In genomic region chr6:106300944-106301343, GRCh38 we compare ENCODE assay signal across 8 cellular contexts. TPM values are rescaled to one million over a fixed set of nuclear protein-coding genes. Genes with fewer than 3 reads are reported as not detected.
DNase-seq lines count a peak whose midpoint lies in the region; ATAC-seq, FAIRE-seq and TF ChIP-seq lines count a peak whose summit lies in the region.

No MANE protein-coding gene starts in this region.

- TF ChIP-seq EP300 in HepG2 (IDR thresholded peaks at IDR 0.05; ENCODE audit: low read depth in 2 of 2, low read length in 2 of 2) (no peak), HepG2 (CRISPR knock-in tag; IDR thresholded peaks at IDR 0.05; ENCODE audit: borderline replicate concordance) (no peak)

- H4K20me1 ChIP-seq in HepG2 (ENCODE audit: insufficient read depth, low read length) = peaks cover 11% of the 10 kb centered on the region; the same call in 1 of the 2 replicates

- peaks cover 12% of the 10 kb centered on the region for H3K79me2 ChIP-seq in HepG2 (ENCODE audit: insufficient read depth, low read length)

- H3K9me3 ChIP-seq in CD4-positive, alpha-beta memory T cell (ENCODE audit: control insufficient read depth in 1 of 2, low read length in 2 of 2) = no peaks in the 10 kb centered on the region
- no peaks in the 10 kb centered on the region for H3K9me3 ChIP-seq in HepG2 (ENCODE audit: low read length)

- POLR2A ChIA-PET in CD4-positive, alpha-beta memory T cell (lab: Charles Lee; ENCODE audit: partially characterized antibody) = no interaction called here
- POLR2A ChIA-PET in HepG2 (lab: Yijun Ruan, JAX) = interaction anchor here (0.6 kb wide), 1 partner anchor 36 kb away, joined by 3 read pairs; no protein-coding TSS in a partner anchor
- POLR2A ChIA-PET in activated CD4-positive, alpha-beta T cell treated with anti-CD3 and anti-CD28 coated beads for 36 hours (lab: Charles Lee) = no interaction called here

- peaks cover 6 to 12% (median 10%) of the 10 kb centered on the region in 4 donors for H3K4me1 Mint-ChIP-seq in CD4-positive, alpha-beta memory T cell
- peaks cover 7% of the 10 kb centered on the region for H3K4me1 Mint-ChIP-seq in activated CD4-positive, alpha-beta T cell treated with anti-CD3 and anti-CD28 coated beads for 36 hours

- no peak overlapping the region for H3K4me3 ChIP-seq in CD4-positive, alpha-beta memory T cell (ENCODE audit: low read length in 2 of 2)
- H3K4me3 ChIP-seq in astrocyte of the spinal cord (ENCODE audit: low read depth, low read length) = no peak overlapping the region
- H3K4me3 ChIP-seq in HepG2 (replicated peaks in 1 of 3; ENCODE audit: insufficient read depth in 1 of 3, low read depth in 2 of 3, low read length in 3 of 3) = no peak overlapping the region

- H3K27ac Mint-ChIP-seq in CD4-positive, alpha-beta memory T cell = no peak overlapping the region
- no peak overlapping the region for H3K27ac Mint-ChIP-seq in activated CD4-positive, alpha-beta T cell treated with anti-CD3 and anti-CD28 coated beads for 36 hours

- ATAC-seq in HepG2 (peak; percentile 47; the same call in 2 of the 3 replicates), HG02623 (IDR thresholded peaks at IDR 0.05; ENCODE audit: unreplicated experiment) (no peak)
- ATAC-seq in activated CD4-positive, alpha-beta T cell treated with anti-CD3 and anti-CD28 coated beads for 36 hours = no peak

- intact Hi-C loops in CD4-positive, alpha-beta memory T cell (cut with micrococcal nuclease) = loop anchor here (2.0 kb wide), 4 partner anchors 210 to 870 kb away; no protein-coding TSS in a partner anchor
- intact Hi-C loops in HepG2 (cut with micrococcal nuclease; ENCODE audit: unreplicated experiment) (loop anchor here (1.0 to 10.0 kb wide), 5 partner anchors 64 to 869 kb away; no protein-coding TSS in a partner anchor), cardiac septum (cut with DNase I) (loop anchor here (5.0 kb wide), 1 partner anchor 869 kb away; no protein-coding TSS in a partner anchor)
- intact Hi-C loops in activated CD4-positive, alpha-beta T cell treated with anti-CD3 and anti-CD28 coated beads for 36 hours (cut with DNase I, micrococcal nuclease) = loop anchor here (1.0 to 5.0 kb wide), 6 partner anchors 204 to 870 kb away; partner anchors contain the start of gene PRDM1 (in 1 of the 2)

- H3K4me1 ChIP-seq in CD4-positive, alpha-beta memory T cell (ENCODE audit: insufficient read depth, low read length) = peaks cover 3% of the 10 kb centered on the region
- peaks cover 12% of the 10 kb centered on the region for H3K4me1 ChIP-seq in HepG2 (ENCODE audit: insufficient read depth, low read length)

- H3K27me3 Mint-ChIP-seq in CD4-positive, alpha-beta memory T cell = no peaks in the 10 kb centered on the region
- H3K27me3 Mint-ChIP-seq in activated CD4-positive, alpha-beta T cell treated with anti-CD3 and anti-CD28 coated beads for 36 hours = no peaks in the 10 kb centered on the region

- peaks cover 6% of the 10 kb centered on the region for H3K36me3 ChIP-seq in CD4-positive, alpha-beta memory T cell (ENCODE audit: insufficient read depth, low read length)
- no peaks in the 10 kb centered on the region for H3K36me3 ChIP-seq in HepG2 (replicated peaks in 1 of 2; ENCODE audit: control insufficient read depth in 1 of 2, insufficient read depth in 2 of 2, low read length in 2 of 2)

- no peak overlapping the region for H2AFZ ChIP-seq in HepG2 (ENCODE audit: low read length)

- peak in 4 of 5 donors; percentile 10 to 36 (median 25) for DNase-seq in CD4-positive, alpha-beta memory T cell
- DNase-seq in HT1080 (ENCODE audit: low read depth) (peak; percentile 40), astrocyte of the spinal cord (ENCODE audit: low read depth, low spot score) (peak; percentile 65), HepG2 (ENCODE audit: low spot score) (peak; percentile 14), SHP77 (lab: John Stamatoyannopoulos, UW) (no peak), cardiac septum (ENCODE audit: low spot score) (no peak)
- DNase-seq in activated CD4-positive, alpha-beta T cell treated with anti-CD3 and anti-CD28 coated beads for 36 hours = no peak

- TF ChIP-seq POLR2A in HepG2 (IDR thresholded peaks at IDR 0.05; ENCODE audit: insufficient read depth in 1 of 2, low read depth in 2 of 2, low read length in 2 of 2) = no peak

- peaks cover 3 to 9% of the 10 kb centered on the region in 2 donors for H3K36me3 Mint-ChIP-seq in CD4-positive, alpha-beta memory T cell
- peaks cover 2% of the 10 kb centered on the region for H3K36me3 Mint-ChIP-seq in activated CD4-positive, alpha-beta T cell treated with anti-CD3 and anti-CD28 coated beads for 36 hours (ENCODE audit: low read depth)

- no peak overlapping the region for H3K4me2 ChIP-seq in HepG2 (ENCODE audit: low read depth, low read length)

- WGBS in HepG2 (ENCODE audit: low lambda C conversion rate) = 56% methylated on average over 3 of the region's 3 CpGs

- no peak overlapping the region for H3K4me3 Mint-ChIP-seq in CD4-positive, alpha-beta memory T cell
- H3K4me3 Mint-ChIP-seq in activated CD4-positive, alpha-beta T cell treated with anti-CD3 and anti-CD28 coated beads for 36 hours = no peak overlapping the region

- no peak overlapping the region for H3K27ac ChIP-seq in CD4-positive, alpha-beta memory T cell (ENCODE audit: low read depth, low read length)
- no peak overlapping the region for H3K27ac ChIP-seq in HepG2 (ENCODE audit: extremely low read length, insufficient read depth, low read length)

- CTCF ChIA-PET in CD4-positive, alpha-beta memory T cell (lab: Charles Lee; ENCODE audit: partially characterized antibody) = interaction anchor here (0.6 to 2.7 kb wide), 7 partner anchors 20 to 1013 kb away, joined by 3 to 10 read pairs (median 4); no protein-coding TSS in a partner anchor
- CTCF ChIA-PET in HepG2 (lab: Yijun Ruan, JAX; ENCODE audit: low intra/inter-chr PET ratio, low total read pairs) = interaction anchor here (0.7 to 1.8 kb wide), 2 partner anchors 567 to 817 kb away, joined by 3 to 10 read pairs; no protein-coding TSS in a partner anchor
- CTCF ChIA-PET in activated CD4-positive, alpha-beta T cell treated with anti-CD3 and anti-CD28 coated beads for 36 hours (lab: Charles Lee) = interaction anchor here (0.5 to 2.6 kb wide), 16 partner anchors 9 to 1286 kb away, joined by 3 to 12 read pairs (median 3); partner anchors contain the start of gene ATG5

- peak; percentile 50 for TF ChIP-seq CTCF in astrocyte of the spinal cord (IDR thresholded peaks at IDR 0.05; ENCODE audit: low read depth, low read length)
- peak; percentile 63 for TF ChIP-seq CTCF in HepG2 (CRISPR knock-in tag; IDR thresholded peaks at IDR 0.05)

- H3K9ac ChIP-seq in HepG2 (ENCODE audit: insufficient read depth, low read depth, low read length) = no peak overlapping the region

- 0 out of 2 replicates have a peak, but pooled peaks have one; percentile 14 for TF ChIP-seq RAD21 in HepG2 (CRISPR knock-in tag; IDR thresholded peaks at IDR 0.05)

- no TSS peak for BruUV-seq in HepG2 (replicated peaks; lab: Mats Ljungman, UMichigan)

- no peak for FAIRE-seq in HepG2 (lab: Jason Lieb, UNC)

- no peaks in the 10 kb centered on the region for H3K27me3 ChIP-seq in CD4-positive, alpha-beta memory T cell (ENCODE audit: insufficient read depth, low read length)
- H3K27me3 ChIP-seq in HepG2 (ENCODE audit: control insufficient read depth in 1 of 2, insufficient read depth in 2 of 2, low read length in 2 of 2) = no peaks in the 10 kb centered on the region

- in situ Hi-C loops in astrocyte of the spinal cord (cut with HindIII; ENCODE audit: low sequenced_read_pairs) (no loop called here), HepG2 (cut with HindIII; ENCODE audit: extremely low pct_ligation_motif_present, low pct_unique_long_range_greater_than_20kb) (loop anchor here (10.0 kb wide), 2 partner anchors 566 to 816 kb away; no protein-coding TSS in a partner anchor)

- no peaks in the 10 kb centered on the region for H3K9me3 Mint-ChIP-seq in CD4-positive, alpha-beta memory T cell
- H3K9me3 Mint-ChIP-seq in activated CD4-positive, alpha-beta T cell treated with anti-CD3 and anti-CD28 coated beads for 36 hours (ENCODE audit: low read depth) = no peaks in the 10 kb centered on the region

RNA-seq across cellular contexts. Expression of gene ATG5, which starts 24.6 kb away (rescaled TPM):
- 10 to 100 TPM; 26.8 to 30.2 TPM for total RNA-seq in CD4-positive, alpha-beta memory T cell
- polyA plus RNA-seq in CD4-positive, alpha-beta memory T cell = 10 to 100 TPM; 40.1 to 49.7 TPM
- 39.7 and 44.9 TPM in 2 replicates for total RNA-seq in HT1080 (2014; rRNA removed; shearing (Covaris generic))
- 34.5 and 36.8 TPM in 2 replicates for polyA plus RNA-seq in HT1080 (2015; cell fraction: cytosol; rRNA removed)
- 20.8 and 27.9 TPM in 2 replicates for polyA plus RNA-seq in HT1080 (2015; cell fraction: nucleus; rRNA removed)
- total RNA-seq in HepG2 (2016; rRNA removed; fragmentation: Illumina TruSeq; extraction: Trizol) (48.0 and 56.8 TPM in 2 replicates), cardiac septum (14.6 TPM)
- total RNA-seq in HepG2 (2016; cell fraction: cytosol; rRNA removed; fragmentation: Illumina TruSeq; extraction: Trizol; ENCODE audit: low read depth) = 13.1 and 21.9 TPM in 2 replicates
- 45.0 and 61.9 TPM in 2 replicates for total RNA-seq in HepG2 (2016; cell fraction: insoluble cytoplasmic fraction; rRNA removed; fragmentation: Illumina TruSeq; extraction: Trizol)
- total RNA-seq in HepG2 (2016; cell fraction: membrane; rRNA removed; fragmentation: Illumina TruSeq; extraction: Trizol) = 42.6 and 44.2 TPM in 2 replicates
- total RNA-seq in HepG2 (2016; cell fraction: nucleus; rRNA removed; fragmentation: Illumina TruSeq; extraction: Trizol) = 29.4 and 34.0 TPM in 2 replicates
- polyA plus RNA-seq in HepG2 (2011; rRNA removed) = 15.0 and 21.3 TPM in 2 replicates
- 7.3 and 11.1 TPM in 2 replicates for polyA plus RNA-seq in HepG2 (2011; cell fraction: cytosol; rRNA removed)
- 4.8 and 5.6 TPM in 2 replicates for polyA plus RNA-seq in HepG2 (2011; cell fraction: nucleus; rRNA removed)
- polyA plus RNA-seq in HepG2 (2012) = 20.3 and 21.3 TPM in 2 replicates
- polyA plus RNA-seq in HepG2 (2016; cell fraction: cytosol; fragmentation: Illumina TruSeq; extraction: Trizol; ENCODE audit: low read depth) = 17.0 and 23.6 TPM in 2 replicates
- 45.3 and 56.4 TPM in 2 replicates for polyA plus RNA-seq in HepG2 (2016; cell fraction: insoluble cytoplasmic fraction; fragmentation: Illumina TruSeq; extraction: Trizol; ENCODE audit: low read depth)
- polyA plus RNA-seq in HepG2 (2016; cell fraction: membrane; fragmentation: Illumina TruSeq; extraction: Trizol; ENCODE audit: low read depth) = 26.5 and 29.5 TPM in 2 replicates
- polyA plus RNA-seq in HepG2 (2016; cell fraction: nucleus; fragmentation: Illumina TruSeq; extraction: Trizol; ENCODE audit: insufficient read depth, low read depth) = 22.5 and 23.3 TPM in 2 replicates
- 5.8 and 12.9 TPM in 2 replicates for polyA minus RNA-seq in HepG2 (2011; rRNA and poly(A)+ RNA removed; ENCODE audit: low replicate concordance)
- 11.5 and 15.6 TPM in 2 replicates for polyA minus RNA-seq in HepG2 (2011; cell fraction: cytosol; rRNA and poly(A)+ RNA removed)
- polyA minus RNA-seq in HepG2 (2011; cell fraction: nucleus; rRNA and poly(A)+ RNA removed) = 51.4 and 60.9 TPM in 2 replicates
- 10 to 100 TPM; 27.2 to 31.6 TPM for total RNA-seq in activated CD4-positive, alpha-beta T cell treated with anti-CD3 and anti-CD28 coated beads for 36 hours

RNA-seq across cellular contexts. Expression of gene CRYBG1, which starts 59.6 kb away (rescaled TPM):
- 10 to 100 TPM; 45.4 to 47.1 TPM for total RNA-seq in CD4-positive, alpha-beta memory T cell
- polyA plus RNA-seq in CD4-positive, alpha-beta memory T cell = 10 to 100 TPM; 20.5 to 31.7 TPM
- 20.4 and 25.4 TPM in 2 replicates for total RNA-seq in HT1080 (2014; rRNA removed; shearing (Covaris generic))
- 9.7 and 10.9 TPM in 2 replicates for polyA plus RNA-seq in HT1080 (2015; cell fraction: cytosol; rRNA removed)
- polyA plus RNA-seq in HT1080 (2015; cell fraction: nucleus; rRNA removed) = 29.8 and 32.1 TPM in 2 replicates
- total RNA-seq in HepG2 (2016; rRNA removed; fragmentation: Illumina TruSeq; extraction: Trizol) = 21.9 and 37.3 TPM in 2 replicates
- total RNA-seq in HepG2 (2016; cell fraction: cytosol; rRNA removed; fragmentation: Illumina TruSeq; extraction: Trizol; ENCODE audit: low read depth) = 1.4 and 1.6 TPM in 2 replicates
- total RNA-seq in HepG2 (2016; cell fraction: insoluble cytoplasmic fraction; rRNA removed; fragmentation: Illumina TruSeq; extraction: Trizol) = 20.9 and 34.8 TPM in 2 replicates
- 6.4 and 8.0 TPM in 2 replicates for total RNA-seq in HepG2 (2016; cell fraction: membrane; rRNA removed; fragmentation: Illumina TruSeq; extraction: Trizol)
- 17.0 and 18.4 TPM in 2 replicates for total RNA-seq in HepG2 (2016; cell fraction: nucleus; rRNA removed; fragmentation: Illumina TruSeq; extraction: Trizol)
- polyA plus RNA-seq in HepG2 (2011; rRNA removed) = 5.9 and 10.1 TPM in 2 replicates
- polyA plus RNA-seq in HepG2 (2011; cell fraction: cytosol; rRNA removed) = 4.4 and 4.8 TPM in 2 replicates
- 5.8 and 8.2 TPM in 2 replicates for polyA plus RNA-seq in HepG2 (2011; cell fraction: nucleus; rRNA removed)
- 5.1 and 12.5 TPM in 2 replicates for polyA plus RNA-seq in HepG2 (2012)
- polyA plus RNA-seq in HepG2 (2016; cell fraction: cytosol; fragmentation: Illumina TruSeq; extraction: Trizol; ENCODE audit: low read depth) = 0.43 and 0.54 TPM in 2 replicates
- 18.5 and 18.7 TPM in 2 replicates for polyA plus RNA-seq in HepG2 (2016; cell fraction: insoluble cytoplasmic fraction; fragmentation: Illumina TruSeq; extraction: Trizol; ENCODE audit: low read depth)
- polyA plus RNA-seq in HepG2 (2016; cell fraction: membrane; fragmentation: Illumina TruSeq; extraction: Trizol; ENCODE audit: low read depth) = 1.6 and 1.7 TPM in 2 replicates
- 11.7 and 12.4 TPM in 2 replicates for polyA plus RNA-seq in HepG2 (2016; cell fraction: nucleus; fragmentation: Illumina TruSeq; extraction: Trizol; ENCODE audit: insufficient read depth, low read depth)
- polyA minus RNA-seq in HepG2 (2011; rRNA and poly(A)+ RNA removed; ENCODE audit: low replicate concordance) = 6.2 and 12.3 TPM in 2 replicates
- polyA minus RNA-seq in HepG2 (2011; cell fraction: cytosol; rRNA and poly(A)+ RNA removed) = 11.8 and 15.1 TPM in 2 replicates
- 21.4 and 31.0 TPM in 2 replicates for polyA minus RNA-seq in HepG2 (2011; cell fraction: nucleus; rRNA and poly(A)+ RNA removed)
- 10 to 100 TPM; 26.2 to 26.6 TPM for total RNA-seq in activated CD4-positive, alpha-beta T cell treated with anti-CD3 and anti-CD28 coated beads for 36 hours
- total RNA-seq in cardiac septum = 1.7 TPM

Comparison
In these comparisons a context has a peak if more than half of its experiments do, and no peak if none do; other contexts are left out.
1. DNase-seq: peak in CD4-positive, alpha-beta memory T cell (4 of 5), HT1080 (single experiment), astrocyte of the spinal cord (single experiment) and HepG2 (single experiment); none in activated CD4-positive, alpha-beta T cell treated with anti-CD3 and anti-CD28 coated beads for 36 hours (single experiment), SHP77 (0 of 2) and cardiac septum (single experiment).